ENCODE assay signal across 21 cellular contexts in the genomic region with DNA sequence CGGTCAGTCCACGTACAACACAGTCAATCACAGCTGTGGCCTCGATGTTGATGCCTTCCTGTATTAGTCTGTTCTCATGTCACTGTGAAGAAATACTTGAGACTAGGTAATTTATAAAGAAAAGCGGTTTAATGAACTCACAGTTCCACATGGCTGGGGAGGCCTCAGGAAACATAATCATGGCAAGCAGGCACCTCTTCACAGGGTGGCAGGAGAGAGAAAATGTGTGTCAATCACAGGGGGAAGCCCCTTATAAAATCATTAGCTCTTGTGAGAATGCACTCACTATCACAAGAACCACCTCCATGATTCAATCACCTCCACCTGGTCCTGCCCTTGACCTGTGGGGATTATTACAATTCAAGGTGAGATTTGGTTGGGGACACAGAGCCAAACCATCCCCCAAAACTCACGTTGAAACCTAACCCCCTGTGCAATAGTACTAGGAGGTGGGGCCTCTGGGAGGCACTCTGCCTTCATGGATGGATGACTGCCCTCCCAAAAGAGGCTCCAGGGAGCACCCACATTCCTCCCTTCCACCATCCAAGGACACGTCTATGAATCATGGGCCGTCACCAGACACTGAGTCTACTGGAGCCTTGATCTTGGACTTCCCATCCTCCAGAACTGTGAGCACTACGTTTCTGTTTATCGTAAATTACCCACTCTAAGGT. TPM values are rescaled to one million over a fixed set of nuclear protein-coding genes. Genes with fewer than 3 reads are reported as not detected.
A peak's percentile ranks its signal among the peaks of the same experiment; 100 is the strongest.
DNase-seq lines count a peak whose midpoint lies in the region; ATAC-seq and TF ChIP-seq lines count a peak whose summit lies in the region.
"Had no signal": no experiment of that assay in that cellular context is flagged by ENCODE, and none has a peak within 500 bp of the region (broad histone marks: within the 10 kb centered on the region; RNA-seq: fewer than 3 reads in every experiment).

No MANE protein-coding gene starts in this region.

- H3K27me3 Mint-ChIP-seq in activated CD4-positive, alpha-beta memory T cell treated with anti-CD3 and anti-CD28 coated beads for 36 hours, result peaks cover under 1% of the 10 kb centered on the region
- H3K27me3 Mint-ChIP-seq: CD4-positive, alpha-beta T cell had no signal

- H3K36me3 ChIP-seq in right atrium auricular region (no peaks in the 10 kb centered on the region), smooth muscle cell (ENCODE audit: low read depth) (no peaks in the 10 kb centered on the region)
- H3K36me3 ChIP-seq: SJCRH30 had no signal

- peaks cover 19% of the 10 kb centered on the region for H3K4me1 Mint-ChIP-seq in activated CD4-positive, alpha-beta memory T cell treated with anti-CD3 and anti-CD28 coated beads for 36 hours (ENCODE audit: low read depth)

- H3K9me3 ChIP-seq in right atrium auricular region (no peaks in the 10 kb centered on the region), right cardiac atrium (ENCODE audit: control insufficient read depth, low read length) (no peaks in the 10 kb centered on the region), smooth muscle cell (replicated peaks; ENCODE audit: low read depth) (no peaks in the 10 kb centered on the region)
- H3K9me3 ChIP-seq: A549, SJCRH30 had no signal

- H3K79me2 ChIP-seq in smooth muscle cell (ENCODE audit: low read depth), result no peaks in the 10 kb centered on the region

- no peak overlapping the region for H3K4me3 Mint-ChIP-seq in activated CD4-positive, alpha-beta memory T cell treated with anti-CD3 and anti-CD28 coated beads for 36 hours
- H3K4me3 Mint-ChIP-seq: CD4-positive, alpha-beta T cell had no signal

- H3F3A ChIP-seq in smooth muscle cell (ENCODE audit: low read depth), result peaks cover 5% of the 10 kb centered on the region

- CTCF ChIA-PET in activated CD4-positive, alpha-beta memory T cell treated with anti-CD3 and anti-CD28 coated beads for 36 hours (lab: Charles Lee), result no interaction called here

- H3K27ac Mint-ChIP-seq in activated CD4-positive, alpha-beta memory T cell treated with anti-CD3 and anti-CD28 coated beads for 36 hours, result no peak overlapping the region

- POLR2A ChIA-PET in activated CD4-positive, alpha-beta memory T cell treated with anti-CD3 and anti-CD28 coated beads for 36 hours (lab: Charles Lee), result interaction anchor here (1.1 kb wide), 1 partner anchor 51 kb away, joined by 3 read pairs; no protein-coding TSS in a partner anchor

- H2AFZ ChIP-seq in smooth muscle cell (ENCODE audit: low read depth), result no peak overlapping the region

- no peak overlapping the region for H3K4me2 ChIP-seq in smooth muscle cell
- H3K4me2 ChIP-seq: A549, KMS-11 had no signal

- H3K27me3 ChIP-seq in right atrium auricular region, result no peaks in the 10 kb centered on the region
- H3K27me3 ChIP-seq in right cardiac atrium (ENCODE audit: control insufficient read depth, insufficient read depth), result no peaks in the 10 kb centered on the region
- H3K27me3 ChIP-seq in smooth muscle cell (ENCODE audit: low read depth), result no peaks in the 10 kb centered on the region

- H3K27ac ChIP-seq in right atrium auricular region, result no peak overlapping the region
- H3K27ac ChIP-seq in right cardiac atrium (ENCODE audit: low read length), result no peak overlapping the region
- no peak overlapping the region for H3K27ac ChIP-seq in smooth muscle cell (ENCODE audit: low read depth)
- H3K27ac ChIP-seq: A549, KMS-11, RWPE1, SJCRH30 had no signal

- no peak for ATAC-seq in right cardiac atrium
- ATAC-seq: A549, PC-3 had no signal

- H3K9ac ChIP-seq in smooth muscle cell (ENCODE audit: low read depth), result no peak overlapping the region
- H3K9ac ChIP-seq: KMS-11 had no signal

- H3K4me3 ChIP-seq in right atrium auricular region (no peak overlapping the region), right cardiac atrium (ENCODE audit: low read length) (no peak overlapping the region), smooth muscle cell (no peak overlapping the region)
- H3K4me3 ChIP-seq: A549, SJCRH30 had no signal

- WGBS in right cardiac atrium, result 89% methylated on average over 9 of the region's 9 CpGs
- 95% methylated on average over 9 of the region's 9 CpGs for WGBS in smooth muscle cell (ENCODE audit: low lambda C conversion rate)

- peaks cover 17% of the 10 kb centered on the region for H3K9me3 Mint-ChIP-seq in activated CD4-positive, alpha-beta memory T cell treated with anti-CD3 and anti-CD28 coated beads for 36 hours

- H3K36me3 Mint-ChIP-seq in activated CD4-positive, alpha-beta memory T cell treated with anti-CD3 and anti-CD28 coated beads for 36 hours, result peaks cover 4% of the 10 kb centered on the region

- DNase-seq in right atrium auricular region (ENCODE audit: low spot score) (peak; percentile 51), right cardiac atrium (no peak), islet precursor cell (peak; percentile 21), NCI-H1417 treated with DMSO at 0.1 percent for 48 hours (lab: John Stamatoyannopoulos, UW) (no peak), smooth muscle cell (lab: John Stamatoyannopoulos, UW; ENCODE audit: unreplicated experiment) (no peak), SIG-M5 treated with dmso at 0.1 percent for 504 hours (lab: John Stamatoyannopoulos, UW; ENCODE audit: unreplicated experiment) (no peak)
- peak; percentile 9 for DNase-seq in activated CD4-positive, alpha-beta memory T cell treated with anti-CD3 and anti-CD28 coated beads for 36 hours
- DNase-seq: Caco-2; CD4-positive, alpha-beta T cell; GDM1; NCI-H1436; NCI-H1930; NCI-H526; PC-3; SJCRH30 had no signal

- intact Hi-C loops in right cardiac atrium (cut with DNase I), result no loop called here
- intact Hi-C loops in activated CD4-positive, alpha-beta memory T cell treated with anti-CD3 and anti-CD28 coated beads for 36 hours (cut with micrococcal nuclease), result loop anchor here (10.0 kb wide), 1 partner anchor 191 kb away; the partner anchor contains the start of gene MCF2L

- H4K20me1 ChIP-seq in smooth muscle cell (ENCODE audit: low read depth), result no peaks in the 10 kb centered on the region

- H3K4me1 ChIP-seq in right atrium auricular region (peaks cover 0 to 23% of the 10 kb centered on the region in 2 donors), right cardiac atrium (ENCODE audit: control insufficient read depth, insufficient read depth, low read length) (no peaks in the 10 kb centered on the region), smooth muscle cell (ENCODE audit: low read depth) (peaks cover 12% of the 10 kb centered on the region)

- TF ChIP-seq CTCF in right atrium auricular region (IDR thresholded peaks at IDR 0.05), result no peak
- no peak for TF ChIP-seq CTCF in smooth muscle cell (IDR thresholded peaks at IDR 0.05; ENCODE audit: borderline replicate concordance, insufficient read depth, poor library complexity, severe bottlenecking)

RNA-seq across cellular contexts. Expression of gene PROZ, which starts 2.3 kb away (rescaled TPM):
- total RNA-seq in right atrium auricular region (not detected), right cardiac atrium (under 1 TPM in 1 of 4 donors, not detected in 3; 0.15 TPM), smooth muscle cell (not detected in 2 replicates)
- polyA plus RNA-seq in right cardiac atrium (0.14 TPM), smooth muscle cell (not detected in 2 replicates)
- not detected for total RNA-seq in activated CD4-positive, alpha-beta memory T cell treated with anti-CD3 and anti-CD28 coated beads for 36 hours
- total RNA-seq: Caco-2; CD4-positive, alpha-beta T cell; H1; HT-29; PC-3; SJCRH30 had no signal
- polyA plus RNA-seq: A549, BJ, H1 had no signal

RNA-seq across cellular contexts. Expression of gene F10, which starts 33.5 kb away (rescaled TPM):
- total RNA-seq in right atrium auricular region (10 to 100 TPM; 21.9 to 27.5 TPM), right cardiac atrium (10 to 100 TPM; 29.8 to 40.2 (median 34.4) TPM), smooth muscle cell (17.1 and 19.4 TPM in 2 replicates)
- polyA plus RNA-seq in right cardiac atrium (44.9 TPM), smooth muscle cell (28.2 and 43.7 TPM in 2 replicates)
- total RNA-seq in activated CD4-positive, alpha-beta memory T cell treated with anti-CD3 and anti-CD28 coated beads for 36 hours, result not detected
- total RNA-seq: CD4-positive, alpha-beta T cell; HT-29; PC-3 had no signal

RNA-seq across cellular contexts. Expression of gene F7, which starts 50.5 kb away (rescaled TPM):
- total RNA-seq in right atrium auricular region (under 1 TPM in 1 of 2 donors, not detected in 1; 0.20 TPM), right cardiac atrium (under 1 TPM; 0.24 to 0.64 (median 0.37) TPM), smooth muscle cell (0.63 and 1.7 TPM in 2 replicates)
- polyA plus RNA-seq in right cardiac atrium (not detected), smooth muscle cell (1.7 TPM in 2 replicates)
- total RNA-seq in activated CD4-positive, alpha-beta memory T cell treated with anti-CD3 and anti-CD28 coated beads for 36 hours, result under 1 TPM; 0.29 to 0.56 TPM
- total RNA-seq: CD4-positive, alpha-beta T cell; HT-29; PC-3; SJCRH30 had no signal

RNA-seq across cellular contexts. Expression of gene PCID2, which starts 52.4 kb away (rescaled TPM):
- 10 to 100 TPM; 34.8 to 44.4 TPM for total RNA-seq in right atrium auricular region
- 10 to 100 TPM; 42.0 to 55.1 (median 47.1) TPM for total RNA-seq in right cardiac atrium
- 43.1 TPM for polyA plus RNA-seq in right cardiac atrium
- 10 to 100 TPM; 66.6 to 72.4 TPM for total RNA-seq in activated CD4-positive, alpha-beta memory T cell treated with anti-CD3 and anti-CD28 coated beads for 36 hours
- 25.5 and 27.1 TPM in 2 replicates for total RNA-seq in smooth muscle cell
- 26.2 and 32.5 TPM in 2 replicates for polyA plus RNA-seq in smooth muscle cell

RNA-seq across cellular contexts. Expression of gene CUL4A, which starts 53.3 kb away (rescaled TPM):
- total RNA-seq in right atrium auricular region, result 100 to 1,000 TPM in 1 of 2 donors, 10 to 100 TPM in 1; 76.5 to 435 TPM
- total RNA-seq in right cardiac atrium, result 100 to 1,000 TPM in 2 of 4 donors, 10 to 100 TPM in 2; 82.5 to 113 (median 99.9) TPM
- 53.1 TPM for polyA plus RNA-seq in right cardiac atrium
- 10 to 100 TPM; 65.9 to 70.2 TPM for total RNA-seq in activated CD4-positive, alpha-beta memory T cell treated with anti-CD3 and anti-CD28 coated beads for 36 hours
- total RNA-seq in smooth muscle cell, result 61.5 and 62.7 TPM in 2 replicates
- 40.3 and 42.3 TPM in 2 replicates for polyA plus RNA-seq in smooth muscle cell

Comparison
In these comparisons a context has a peak if more than half of its experiments do, and no peak if none do; other contexts are left out.
1. DNase-seq: peak in right atrium auricular region (single experiment), activated CD4-positive, alpha-beta memory T cell treated with anti-CD3 and anti-CD28 coated beads for 36 hours (single experiment) and islet precursor cell (single experiment); none in right cardiac atrium (0 of 3), NCI-H1417 treated with DMSO at 0.1 percent for 48 hours (single experiment), smooth muscle cell (single experiment) and SIG-M5 treated with dmso at 0.1 percent for 504 hours (single experiment).
2. RNA of gene F10, which starts 33.5 kb away (total RNA-seq): 29.8 to 40.2 TPM in right cardiac atrium, 21.9 to 27.5 TPM in right atrium auricular region and 17.1 to 19.4 TPM in smooth muscle cell; not detected in activated CD4-positive, alpha-beta memory T cell treated with anti-CD3 and anti-CD28 coated beads for 36 hours; every median in the first group is over 10 times any median in the second.